ENCODE assay signal across 2 cellular contexts in genomic region chr5:72542695-72543094, GRCh38.
TF ChIP-seq lines count a peak whose summit lies in the region.

No MANE protein-coding gene starts in this region.

TF ChIP-seq in SK-N-SH treated with all-trans-retinoic acid at 6 μM for 48 hours, 23 proteins besides CTCF, POLR2A, EP300 and RAD21 (continued from another document):
- TF ChIP-seq, protein P1, sequence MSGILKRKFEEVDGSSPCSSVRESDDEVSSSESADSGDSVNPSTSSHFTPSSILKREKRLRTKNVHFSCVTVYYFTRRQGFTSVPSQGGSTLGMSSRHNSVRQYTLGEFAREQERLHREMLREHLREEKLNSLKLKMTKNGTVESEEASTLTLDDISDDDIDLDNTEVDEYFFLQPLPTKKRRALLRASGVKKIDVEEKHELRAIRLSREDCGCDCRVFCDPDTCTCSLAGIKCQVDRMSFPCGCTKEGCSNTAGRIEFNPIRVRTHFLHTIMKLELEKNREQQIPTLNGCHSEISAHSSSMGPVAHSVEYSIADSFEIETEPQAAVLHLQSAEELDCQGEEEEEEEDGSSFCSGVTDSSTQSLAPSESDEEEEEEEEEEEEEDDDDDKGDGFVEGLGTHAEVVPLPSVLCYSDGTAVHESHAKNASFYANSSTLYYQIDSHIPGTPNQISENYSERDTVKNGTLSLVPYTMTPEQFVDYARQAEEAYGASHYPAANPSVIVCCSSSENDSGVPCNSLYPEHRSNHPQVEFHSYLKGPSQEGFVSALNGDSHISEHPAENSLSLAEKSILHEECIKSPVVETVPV (CRISPR knock-in tag; IDR thresholded peaks at IDR 0.05) = no peak
- no peak for TF ChIP-seq OSR1 (CRISPR knock-in tag; IDR thresholded peaks at IDR 0.05)
- no peak for TF ChIP-seq ZFP3 (CRISPR knock-in tag; IDR thresholded peaks at IDR 0.05)

TF ChIP-seq in SK-N-SH, 30 proteins besides CTCF, POLR2A, EP300 and RAD21:
- TF ChIP-seq, protein P2, sequence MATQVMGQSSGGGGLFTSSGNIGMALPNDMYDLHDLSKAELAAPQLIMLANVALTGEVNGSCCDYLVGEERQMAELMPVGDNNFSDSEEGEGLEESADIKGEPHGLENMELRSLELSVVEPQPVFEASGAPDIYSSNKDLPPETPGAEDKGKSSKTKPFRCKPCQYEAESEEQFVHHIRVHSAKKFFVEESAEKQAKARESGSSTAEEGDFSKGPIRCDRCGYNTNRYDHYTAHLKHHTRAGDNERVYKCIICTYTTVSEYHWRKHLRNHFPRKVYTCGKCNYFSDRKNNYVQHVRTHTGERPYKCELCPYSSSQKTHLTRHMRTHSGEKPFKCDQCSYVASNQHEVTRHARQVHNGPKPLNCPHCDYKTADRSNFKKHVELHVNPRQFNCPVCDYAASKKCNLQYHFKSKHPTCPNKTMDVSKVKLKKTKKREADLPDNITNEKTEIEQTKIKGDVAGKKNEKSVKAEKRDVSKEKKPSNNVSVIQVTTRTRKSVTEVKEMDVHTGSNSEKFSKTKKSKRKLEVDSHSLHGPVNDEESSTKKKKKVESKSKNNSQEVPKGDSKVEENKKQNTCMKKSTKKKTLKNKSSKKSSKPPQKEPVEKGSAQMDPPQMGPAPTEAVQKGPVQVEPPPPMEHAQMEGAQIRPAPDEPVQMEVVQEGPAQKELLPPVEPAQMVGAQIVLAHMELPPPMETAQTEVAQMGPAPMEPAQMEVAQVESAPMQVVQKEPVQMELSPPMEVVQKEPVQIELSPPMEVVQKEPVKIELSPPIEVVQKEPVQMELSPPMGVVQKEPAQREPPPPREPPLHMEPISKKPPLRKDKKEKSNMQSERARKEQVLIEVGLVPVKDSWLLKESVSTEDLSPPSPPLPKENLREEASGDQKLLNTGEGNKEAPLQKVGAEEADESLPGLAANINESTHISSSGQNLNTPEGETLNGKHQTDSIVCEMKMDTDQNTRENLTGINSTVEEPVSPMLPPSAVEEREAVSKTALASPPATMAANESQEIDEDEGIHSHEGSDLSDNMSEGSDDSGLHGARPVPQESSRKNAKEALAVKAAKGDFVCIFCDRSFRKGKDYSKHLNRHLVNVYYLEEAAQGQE (IDR thresholded peaks at IDR 0.05; ENCODE audit: low read depth, low read length) = no peak
- TF ChIP-seq, protein P3, sequence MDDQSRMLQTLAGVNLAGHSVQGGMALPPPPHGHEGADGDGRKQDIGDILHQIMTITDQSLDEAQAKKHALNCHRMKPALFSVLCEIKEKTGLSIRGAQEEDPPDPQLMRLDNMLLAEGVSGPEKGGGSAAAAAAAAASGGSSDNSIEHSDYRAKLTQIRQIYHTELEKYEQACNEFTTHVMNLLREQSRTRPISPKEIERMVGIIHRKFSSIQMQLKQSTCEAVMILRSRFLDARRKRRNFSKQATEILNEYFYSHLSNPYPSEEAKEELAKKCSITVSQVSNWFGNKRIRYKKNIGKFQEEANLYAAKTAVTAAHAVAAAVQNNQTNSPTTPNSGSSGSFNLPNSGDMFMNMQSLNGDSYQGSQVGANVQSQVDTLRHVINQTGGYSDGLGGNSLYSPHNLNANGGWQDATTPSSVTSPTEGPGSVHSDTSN (IDR thresholded peaks at IDR 0.05) = no peak
- TF ChIP-seq TEAD4 (IDR thresholded peaks at IDR 0.05; ENCODE audit: borderline replicate concordance, insufficient read depth) = no peak
- TF ChIP-seq SMC3 (IDR thresholded peaks at IDR 0.05; ENCODE audit: low read depth, low read length) = no peak
- no peak for TF ChIP-seq FOXM1 (IDR thresholded peaks at IDR 0.05; ENCODE audit: low read depth)
- no peak for TF ChIP-seq RCOR1 (IDR thresholded peaks at IDR 0.05; ENCODE audit: low read length)
- TF ChIP-seq, protein P4, sequence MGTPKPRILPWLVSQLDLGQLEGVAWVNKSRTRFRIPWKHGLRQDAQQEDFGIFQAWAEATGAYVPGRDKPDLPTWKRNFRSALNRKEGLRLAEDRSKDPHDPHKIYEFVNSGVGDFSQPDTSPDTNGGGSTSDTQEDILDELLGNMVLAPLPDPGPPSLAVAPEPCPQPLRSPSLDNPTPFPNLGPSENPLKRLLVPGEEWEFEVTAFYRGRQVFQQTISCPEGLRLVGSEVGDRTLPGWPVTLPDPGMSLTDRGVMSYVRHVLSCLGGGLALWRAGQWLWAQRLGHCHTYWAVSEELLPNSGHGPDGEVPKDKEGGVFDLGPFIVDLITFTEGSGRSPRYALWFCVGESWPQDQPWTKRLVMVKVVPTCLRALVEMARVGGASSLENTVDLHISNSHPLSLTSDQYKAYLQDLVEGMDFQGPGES (IDR thresholded peaks at IDR 0.05; ENCODE audit: low read depth, low read length) = no peak
- TF ChIP-seq NFIC (IDR thresholded peaks at IDR 0.05; ENCODE audit: borderline replicate concordance) = no peak
- no peak for TF ChIP-seq EZH2phosphoT487 (IDR thresholded peaks at IDR 0.05; ENCODE audit: borderline replicate concordance, low read depth)
- no peak for TF ChIP-seq FOSL2 (IDR thresholded peaks at IDR 0.05; ENCODE audit: borderline replicate concordance, low read depth)
- TF ChIP-seq SIN3A (IDR thresholded peaks at IDR 0.05; ENCODE audit: borderline replicate concordance, low read depth, low read length) = no peak
- no peak for TF ChIP-seq RFX5 (IDR thresholded peaks at IDR 0.05; ENCODE audit: low read length)
- no peak for TF ChIP-seq GATA2 (CRISPR knock-in tag; IDR thresholded peaks at IDR 0.05)
- no peak for TF ChIP-seq POLR2AphosphoS5 (IDR thresholded peaks at IDR 0.05; ENCODE audit: low read depth, low read length)
- TF ChIP-seq YY1 (IDR thresholded peaks at IDR 0.05; ENCODE audit: low read depth) = no peak
- TF ChIP-seq TCF12 (IDR thresholded peaks at IDR 0.05) = no peak
- no peak for TF ChIP-seq USF1 (IDR thresholded peaks at IDR 0.05; ENCODE audit: borderline replicate concordance, low read depth)
- no peak for TF ChIP-seq ELF1 (IDR thresholded peaks at IDR 0.05)
